In the genomic region with DNA sequence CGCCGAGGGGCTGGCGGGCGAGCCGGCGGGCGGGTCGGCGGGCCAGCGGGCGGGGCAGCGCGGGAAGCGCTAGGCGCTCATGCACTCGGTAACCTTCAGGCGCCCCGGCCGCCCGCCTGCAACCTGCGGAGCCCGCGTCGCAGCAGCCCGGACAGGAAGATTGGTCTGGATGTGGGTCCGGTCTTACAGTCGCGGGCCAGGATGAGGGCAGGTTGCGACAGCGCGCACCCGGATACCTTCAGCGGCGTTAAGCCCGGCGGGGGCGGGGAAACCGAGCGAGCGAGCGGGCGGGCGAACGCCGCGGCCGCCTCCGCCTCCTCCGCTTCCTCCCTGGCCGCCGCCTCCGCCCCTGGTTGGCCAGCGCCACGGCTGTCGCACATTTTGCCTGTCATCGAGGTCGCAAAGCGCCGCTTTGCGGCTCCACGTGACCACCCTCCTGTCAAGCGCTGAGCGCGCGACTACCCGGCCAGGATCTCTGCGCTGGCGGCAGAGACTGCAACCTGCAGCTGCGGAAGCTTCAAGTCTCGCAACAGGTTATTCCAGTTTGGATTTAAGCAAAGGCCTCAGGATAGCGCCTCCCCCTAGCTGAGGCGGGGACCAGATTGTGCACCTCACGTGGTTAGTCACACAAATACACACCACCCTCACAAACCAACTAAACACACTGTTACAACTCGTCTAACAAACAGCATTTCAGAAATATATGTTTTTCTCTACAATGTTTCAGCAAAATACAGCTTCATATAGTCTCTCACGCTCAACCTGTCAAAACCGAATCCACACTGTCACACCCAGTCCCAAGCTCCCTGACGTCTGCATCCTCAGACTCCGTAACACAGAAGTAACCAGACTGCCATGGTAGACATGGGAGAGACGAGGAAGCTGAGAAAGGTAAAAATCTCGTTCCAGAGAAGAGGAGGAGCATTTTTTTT, we compare ENCODE assay signal across 8 cellular contexts.
DNase-seq lines count a peak whose midpoint lies in the region; ATAC-seq and TF ChIP-seq lines count a peak whose summit lies in the region.

A gene (minus strand): TSS at position 355 of the 932 bp plus-strand sequence. CDS start 456 bp downstream, outside the sequence.

- DNase-seq in AG09319 (ENCODE audit: extremely low read depth, low read depth) (peak; percentile 80), NCI-H345 (lab: John Stamatoyannopoulos, UW) (peak; percentile 99), cerebellar cortex (ENCODE audit: low spot score) (peak; percentile 96), islet precursor cell (peak; percentile 99)
- DNase-seq in stimulated activated CD4-positive, alpha-beta T cell treated with anti-CD3 and anti-CD28 coated beads, Interleukin-12 subunit alpha, Interleukin-12 subunit beta, amount 100 ng/mL, for 48 hours (ENCODE audit: low read depth in 2 of 3, low spot score in 1 of 3): peak; percentile 94 to 95 (median 94)

- no peak; the same call in 1 of the 2 replicates for TF ChIP-seq CTCF in AG09319 (IDR thresholded peaks at IDR 0.05; ENCODE audit: low read depth, low read length)

- ATAC-seq in GM18909 (IDR thresholded peaks at IDR 0.05; ENCODE audit: poor library complexity, unreplicated experiment) (peak; percentile 91), HG03175 (IDR thresholded peaks at IDR 0.05; ENCODE audit: unreplicated experiment) (peak; percentile 88)
- ATAC-seq in activated CD4-positive, CD25-positive, alpha-beta regulatory T cell treated with anti-CD3 and anti-CD28 coated beads, Interleukin-2, amount 50 U/mL, for 24 hours: peak; percentile 89 to 93

Comparison
In these comparisons a context has a peak if more than half of its experiments do, and no peak if none do; other contexts are left out.
1. Peak in every context shown above with its lines: DNase-seq and ATAC-seq.